In the genomic region with DNA sequence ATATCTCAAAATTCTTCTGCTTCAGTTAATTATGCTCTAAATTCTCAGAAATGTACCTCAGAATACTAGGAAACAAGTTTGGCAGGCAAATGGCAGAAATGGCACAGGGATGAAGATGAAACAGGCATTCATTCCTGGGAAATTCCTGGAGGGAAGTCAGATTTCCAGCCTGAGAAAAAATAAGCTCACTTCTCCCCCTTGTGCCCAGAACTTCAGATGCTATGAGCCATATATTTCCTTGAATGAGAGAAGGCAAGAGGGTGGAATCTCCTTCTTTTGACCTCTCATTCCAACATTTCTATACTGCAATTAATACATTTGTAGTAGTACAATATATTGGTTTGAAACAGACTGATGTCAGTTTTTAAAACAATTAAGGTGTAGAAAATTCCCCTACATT, we compare ENCODE assay signal across 9 cellular contexts. TPM values are rescaled to one million over a fixed set of nuclear protein-coding genes. Genes with fewer than 3 reads are reported as not detected.
DNase-seq lines count a peak whose midpoint lies in the region; ATAC-seq, FAIRE-seq and TF ChIP-seq lines count a peak whose summit lies in the region.
"Had no signal": no experiment of that assay in that cellular context is flagged by ENCODE, and none has a peak within 500 bp of the region (broad histone marks: within the 10 kb centered on the region; RNA-seq: fewer than 3 reads in every experiment).

No MANE protein-coding gene starts in this region.

- no peak overlapping the region for H3K9ac ChIP-seq in endodermal cell (ENCODE audit: extremely low read depth, low read length, poor library complexity, severe bottlenecking)

- no peak overlapping the region for H3K4me3 ChIP-seq in Panc1 (ENCODE audit: low read depth in 2 of 2, low read length in 2 of 2)
- no peak overlapping the region for H3K4me3 ChIP-seq in endodermal cell (ENCODE audit: low read length)

- in situ Hi-C loops in Panc1 (cut with HindIII; ENCODE audit: low pct_unique_long_range_greater_than_20kb, low sequenced_read_pairs), result no loop called here

- no peaks in the 10 kb centered on the region for H3K27me3 Mint-ChIP-seq in endodermal cell (ENCODE audit: insufficient read depth)

- no peaks in the 10 kb centered on the region for H3K27me3 ChIP-seq in Panc1 (ENCODE audit: control insufficient read depth, insufficient read depth, low read length)
- H3K27me3 ChIP-seq in endodermal cell (ENCODE audit: control insufficient read depth, insufficient read depth, low read length, poor library complexity, severe bottlenecking), result no peaks in the 10 kb centered on the region

- H3K27ac ChIP-seq in Panc1 (ENCODE audit: low read length) (no peak overlapping the region), endodermal cell (ENCODE audit: low read depth, low read length) (no peak overlapping the region)

- no peaks in the 10 kb centered on the region for H3K4me1 Mint-ChIP-seq in endodermal cell

- no peaks in the 10 kb centered on the region for H3K36me3 ChIP-seq in Panc1 (ENCODE audit: control insufficient read depth, insufficient read depth, low read length)
- H3K36me3 ChIP-seq in endodermal cell (ENCODE audit: control insufficient read depth, insufficient read depth, low read length), result no peaks in the 10 kb centered on the region

- no peaks in the 10 kb centered on the region for H3K9me3 ChIP-seq in Panc1 (ENCODE audit: control insufficient read depth, insufficient read depth, low read depth, low read length)
- H3K9me3 ChIP-seq in endodermal cell (ENCODE audit: control insufficient read depth, low read length), result peaks cover 6% of the 10 kb centered on the region

- intact Hi-C loops in Panc1 (cut with micrococcal nuclease; ENCODE audit: unreplicated experiment), result loop anchor here (2.0 kb wide), 1 partner anchor 78 kb away; no protein-coding TSS in a partner anchor

- no peak overlapping the region for H3K4me3 Mint-ChIP-seq in endodermal cell

- no peak for TF ChIP-seq POLR2A in H54 (IDR thresholded peaks at IDR 0.05; ENCODE audit: low read depth, low read length)

- POLR2A ChIA-PET in Panc1 (lab: Charles Lee), result no interaction called here

- TF ChIP-seq CTCF in Panc1 (IDR thresholded peaks at IDR 0.05) (peak; percentile 61), endodermal cell (conservative IDR thresholded peaks at IDR 0.05) (peak; percentile 65)

- H3K27ac Mint-ChIP-seq in endodermal cell, result no peak overlapping the region

- CTCF ChIA-PET in Panc1 (lab: Charles Lee), result interaction anchor here (0.6 to 0.7 kb wide), 2 partner anchors 48 to 76 kb away, joined by 3 to 6 read pairs; no protein-coding TSS in a partner anchor

- FAIRE-seq in H54 (lab: Jason Lieb, UNC), result no peak

- peak; percentile 78; the same call in 1 of the 2 replicates for ATAC-seq in Panc1
- ATAC-seq in GM19351 (IDR thresholded peaks at IDR 0.05; ENCODE audit: unreplicated experiment), result no peak

- H3K4me1 ChIP-seq in Panc1 (ENCODE audit: control insufficient read depth, insufficient read depth, low read length) (no peaks in the 10 kb centered on the region), endodermal cell (ENCODE audit: control insufficient read depth, insufficient read depth, low read length) (no peaks in the 10 kb centered on the region)

- H3K36me3 Mint-ChIP-seq in endodermal cell (ENCODE audit: low read depth), result peaks cover 5% of the 10 kb centered on the region

- H3K9me3 Mint-ChIP-seq in endodermal cell, result peaks cover 18% of the 10 kb centered on the region

- DNase-seq in DMS53 (lab: John Stamatoyannopoulos, UW) (peak; percentile 33), DMS53 treated with DMSO at 0.1 percent for 48 hours (lab: John Stamatoyannopoulos, UW; ENCODE audit: unreplicated experiment) (no peak), Panc1 (ENCODE audit: low read depth, low spot score) (no peak), endodermal cell (no peak), renal cortical epithelial cell (ENCODE audit: low read depth) (peak; percentile 49), H54 (ENCODE audit: insufficient read length, low spot score) (no peak)
- no peak for DNase-seq in activated T-cell treated with anti-CD3 and anti-CD28 coated beads, Interleukin-2, amount 50 U/mL, for 1 hour
- DNase-seq: activated naive CD4-positive, alpha-beta T cell had no signal

- no TSS peak for BruUV-seq in Panc1 (replicated peaks; lab: Mats Ljungman, UMichigan)

RNA-seq across cellular contexts. Expression of a gene that starts 22.8 kb away (rescaled TPM):
- 8.7 TPM for total RNA-seq in Panc1 (2021; ENCODE audit: unreplicated experiment)
- 5.3 TPM for polyA plus RNA-seq in Panc1 (2012; ENCODE audit: insufficient read length)
- 1 to 10 TPM; 1.7 to 3.2 TPM for total RNA-seq in endodermal cell
- polyA plus RNA-seq in endodermal cell (2013, experiment 1 of 2), result 3.2 TPM
- polyA plus RNA-seq in endodermal cell (2013, experiment 2 of 2), result 2.9 TPM
- total RNA-seq in renal cortical epithelial cell, result 3.6 and 7.0 TPM in 2 replicates

Comparison
In these comparisons a context has a peak if more than half of its experiments do, and no peak if none do; other contexts are left out.
1. DNase-seq: peak in DMS53 (single experiment) and renal cortical epithelial cell (single experiment); none in DMS53 treated with DMSO at 0.1 percent for 48 hours (single experiment), Panc1 (single experiment), endodermal cell (single experiment), activated T-cell treated with anti-CD3 and anti-CD28 coated beads, Interleukin-2, amount 50 U/mL, for 1 hour (single experiment) and H54 (single experiment).